Comparison of ENCODE assay signal across 8 cellular contexts in the genomic region with DNA sequence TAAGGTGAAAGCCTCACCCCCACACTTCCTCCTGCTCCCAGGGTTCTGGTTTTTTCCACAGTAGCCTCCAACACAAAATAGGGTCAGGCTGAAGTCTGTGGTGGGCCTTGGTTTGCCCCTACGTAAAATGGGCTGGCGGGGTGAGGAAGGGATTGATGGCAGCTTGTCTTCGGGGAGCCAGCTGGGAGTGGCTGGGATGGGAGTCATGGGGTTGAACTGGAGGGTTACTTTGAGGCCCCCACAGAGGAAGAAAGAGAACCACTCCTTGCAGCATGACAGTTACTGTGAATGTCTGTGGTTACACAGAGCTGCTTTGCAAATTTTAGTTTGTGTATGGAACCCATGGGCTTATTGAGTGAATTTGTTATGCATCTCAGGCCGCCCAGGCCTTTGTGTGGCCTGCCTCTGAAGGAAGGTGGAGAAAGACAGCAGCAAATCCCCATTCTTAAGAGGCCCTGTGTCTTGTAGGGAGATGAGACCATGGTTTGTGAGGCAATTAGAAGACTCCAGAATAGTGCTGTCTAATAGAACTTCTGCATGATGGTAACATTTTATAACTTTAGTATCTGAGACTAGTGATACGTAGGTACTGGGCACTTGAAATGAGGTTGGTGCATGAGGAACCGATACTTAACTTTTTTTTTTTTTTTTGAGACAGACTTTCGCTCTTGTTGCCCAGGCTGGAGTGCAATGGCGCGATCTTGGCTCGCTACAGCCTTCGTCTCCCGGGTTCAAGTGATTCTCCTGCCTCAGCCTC. TPM values are rescaled to one million over a fixed set of nuclear protein-coding genes. Genes with fewer than 3 reads are reported as not detected.
DNase-seq lines count a peak whose midpoint lies in the region; ATAC-seq and TF ChIP-seq lines count a peak whose summit lies in the region.

No MANE protein-coding gene starts in this region.

- no peak overlapping the region for H4K12ac ChIP-seq in trophoblast cell (ENCODE audit: low read depth, low read length)

- H3K4me2 ChIP-seq in trophoblast cell (ENCODE audit: low read length): no peak overlapping the region

- peaks cover 76% of the 10 kb centered on the region for H3K4me1 Mint-ChIP-seq in CD8-positive, alpha-beta T cell (ENCODE audit: low read depth)
- peaks cover 32 to 51% (median 37%) of the 10 kb centered on the region in 3 donors for H3K4me1 Mint-ChIP-seq in IgD-negative memory B cell

- ATAC-seq in CD8-positive, alpha-beta T cell: peak; percentile 37
- ATAC-seq in GM19467 (IDR thresholded peaks at IDR 0.05; ENCODE audit: unreplicated experiment): peak; percentile 32
- no peak for ATAC-seq in HG03457 (IDR thresholded peaks at IDR 0.05; ENCODE audit: unreplicated experiment)

- H2AFZ ChIP-seq in trophoblast cell (ENCODE audit: insufficient read depth, low read length, poor library complexity): no peak overlapping the region

- H3K4me1 ChIP-seq in CD8-positive, alpha-beta T cell (ENCODE audit: insufficient read depth, low read length): peaks cover 74% of the 10 kb centered on the region
- peaks cover 51% of the 10 kb centered on the region for H3K4me1 ChIP-seq in effector memory CD4-positive, alpha-beta T cell (ENCODE audit: control insufficient read depth, insufficient read depth, low read length, poor library complexity, severe bottlenecking)
- H3K4me1 ChIP-seq in trophoblast cell (ENCODE audit: control insufficient read depth in 1 of 2, insufficient read depth in 2 of 2, low read length in 2 of 2): peaks cover 17 to 32% of the 10 kb centered on the region in 2 experiments

- H2AK5ac ChIP-seq in trophoblast cell (ENCODE audit: low read length): no peak overlapping the region

- no peak overlapping the region for H3K14ac ChIP-seq in trophoblast cell (ENCODE audit: low read length)

- CTCF ChIA-PET in CD8-positive, alpha-beta T cell (lab: Charles Lee): interaction anchor here (10.4 kb wide), 1 partner anchor 16 kb away, joined by 82 read pairs; no protein-coding TSS in a partner anchor

- H3K27me3 ChIP-seq in CD8-positive, alpha-beta T cell (ENCODE audit: insufficient read depth, low read length): no peaks in the 10 kb centered on the region
- H3K27me3 ChIP-seq in effector memory CD4-positive, alpha-beta T cell (replicated peaks; ENCODE audit: control insufficient read depth, insufficient read depth, low read length, poor library complexity, severe bottlenecking): no peaks in the 10 kb centered on the region
- H3K27me3 ChIP-seq in trophoblast cell (ENCODE audit: insufficient read depth, low read length): no peaks in the 10 kb centered on the region

- intact Hi-C loops in CD8-positive, alpha-beta T cell (cut with DNase I, micrococcal nuclease): no loop called here

- H4K91ac ChIP-seq in trophoblast cell (ENCODE audit: low read depth, low read length): no peak overlapping the region

- no peak overlapping the region for H2BK12ac ChIP-seq in trophoblast cell (ENCODE audit: low read length)

- peak overlapping the region; percentile 78 for H3K4me3 Mint-ChIP-seq in CD8-positive, alpha-beta T cell
- H3K4me3 Mint-ChIP-seq in IgD-negative memory B cell: peak overlapping the region; percentile 77 to 89 (median 86)

- no peak overlapping the region for H3K18ac ChIP-seq in trophoblast cell (ENCODE audit: low read length)

- no peak for DNase-seq in CD8-positive, alpha-beta T cell
- no peak for DNase-seq in effector memory CD4-positive, alpha-beta T cell
- DNase-seq in NCI-H146 treated with DMSO at 0.1 percent for 48 hours (lab: John Stamatoyannopoulos, UW; ENCODE audit: unreplicated experiment) (no peak), trophoblast cell (no peak)
- no peak for DNase-seq in activated CD4-positive, CD25-positive, alpha-beta regulatory T cell (lab: John Stamatoyannopoulos, UW)

- H2BK120ac ChIP-seq in trophoblast cell (ENCODE audit: insufficient read depth, low read length, poor library complexity): no peak overlapping the region

- H3K4ac ChIP-seq in trophoblast cell (ENCODE audit: low read depth, low read length): no peak overlapping the region

- no CpG with 5 or more reads among the region's 12 CpGs for WGBS in trophoblast cell (ENCODE audit: extremely low coverage, insufficient coverage, insufficient read length)

- H3K36me3 Mint-ChIP-seq in CD8-positive, alpha-beta T cell: peaks cover 46% of the 10 kb centered on the region
- H3K36me3 Mint-ChIP-seq in IgD-negative memory B cell: peaks cover 5% of the 10 kb centered on the region

- no peaks in the 10 kb centered on the region for H3K27me3 Mint-ChIP-seq in CD8-positive, alpha-beta T cell (ENCODE audit: low read depth)
- H3K27me3 Mint-ChIP-seq in IgD-negative memory B cell: peaks cover 2% of the 10 kb centered on the region

- no peak overlapping the region for H3K4me3 ChIP-seq in CD8-positive, alpha-beta T cell (ENCODE audit: low read depth, low read length)
- no peak overlapping the region for H3K4me3 ChIP-seq in effector memory CD4-positive, alpha-beta T cell (ENCODE audit: insufficient read depth, low read depth, low read length, poor library complexity, severe bottlenecking)
- no peak overlapping the region for H3K4me3 ChIP-seq in trophoblast cell (ENCODE audit: low read depth, low read length)

- TF ChIP-seq CTCF in CD8-positive, alpha-beta T cell (IDR thresholded peaks at IDR 0.05): no peak

- H2BK5ac ChIP-seq in trophoblast cell (ENCODE audit: low read depth, low read length, poor library complexity): no peak overlapping the region

- POLR2A ChIA-PET in CD8-positive, alpha-beta T cell (lab: Charles Lee): interaction anchor here (1.5 to 3.1 kb wide), 5 partner anchors 8 to 22 kb away, joined by 4 to 14 read pairs (median 5); a partner anchor contains a TSS

- no peaks in the 10 kb centered on the region for H3K9me3 ChIP-seq in CD8-positive, alpha-beta T cell (ENCODE audit: low read length)
- no peaks in the 10 kb centered on the region for H3K9me3 ChIP-seq in effector memory CD4-positive, alpha-beta T cell (ENCODE audit: control insufficient read depth, low read length)
- no peaks in the 10 kb centered on the region for H3K9me3 ChIP-seq in trophoblast cell (ENCODE audit: insufficient read depth, low read depth, low read length)

- H3K79me2 ChIP-seq in trophoblast cell (ENCODE audit: control insufficient read depth, insufficient read depth, low read length, poor library complexity): peaks cover 19% of the 10 kb centered on the region

- H3K27ac ChIP-seq in CD8-positive, alpha-beta T cell (ENCODE audit: low read depth, low read length): peak overlapping the region; percentile 12
- peak overlapping the region; percentile 50 for H3K27ac ChIP-seq in effector memory CD4-positive, alpha-beta T cell (ENCODE audit: insufficient read depth, low read length, poor library complexity, severe bottlenecking)
- no peak overlapping the region for H3K27ac ChIP-seq in trophoblast cell (ENCODE audit: low read depth, low read length)

- peak overlapping the region; percentile 97 for H3K27ac Mint-ChIP-seq in CD8-positive, alpha-beta T cell
- H3K27ac Mint-ChIP-seq in IgD-negative memory B cell: peak overlapping the region; percentile 93 to 99 (median 97)

- H4K8ac ChIP-seq in trophoblast cell (ENCODE audit: low read depth, low read length): no peak overlapping the region

- H3K79me1 ChIP-seq in trophoblast cell (ENCODE audit: low read length): no peaks in the 10 kb centered on the region

- H3K23ac ChIP-seq in trophoblast cell (ENCODE audit: low read length): no peak overlapping the region

- H3K9me3 Mint-ChIP-seq in CD8-positive, alpha-beta T cell: no peaks in the 10 kb centered on the region
- H3K9me3 Mint-ChIP-seq in IgD-negative memory B cell: no peaks in the 10 kb centered on the region

- H3K36me3 ChIP-seq in CD8-positive, alpha-beta T cell (ENCODE audit: insufficient read depth, low read length): peaks cover 30% of the 10 kb centered on the region
- H3K36me3 ChIP-seq in effector memory CD4-positive, alpha-beta T cell (ENCODE audit: control insufficient read depth, insufficient read depth, low read length): peaks cover 45% of the 10 kb centered on the region
- peaks cover 60 to 62% of the 10 kb centered on the region in 2 experiments for H3K36me3 ChIP-seq in trophoblast cell (ENCODE audit: control insufficient read depth in 1 of 2, insufficient read depth in 2 of 2, low read length in 2 of 2)

- no peak overlapping the region for H3K9ac ChIP-seq in trophoblast cell (ENCODE audit: low read length)

RNA-seq across cellular contexts. Expression of a gene that starts 8.1 kb away (rescaled TPM):
- total RNA-seq in CD8-positive, alpha-beta T cell: 10 to 100 TPM; 47.9 to 53.1 TPM
- polyA plus RNA-seq in IgD-negative memory B cell: 71.5 TPM
- 36.7 and 37.2 TPM in 2 replicates for polyA plus RNA-seq in trophoblast cell (2013)
